In genomic region chr10:27266025-27266424, GRCh38 we compare ENCODE assay signal across 6 cellular contexts. TPM values are rescaled to one million over a fixed set of nuclear protein-coding genes. Genes with fewer than 3 reads are reported as not detected.
DNase-seq lines count a peak whose midpoint lies in the region; ATAC-seq, FAIRE-seq and TF ChIP-seq lines count a peak whose summit lies in the region.
"Not testable (repeated sequence)": the region's sequence is repeated elsewhere in the genome, so short reads cannot be mapped to it uniquely, and the experiment has no call there.

No MANE protein-coding gene starts in this region.

- not testable (repeated sequence) for H3K9me3 ChIP-seq in K562 (replicated peaks; ENCODE audit: control insufficient read depth, insufficient read depth, low read depth, low read length); keratinocyte (ENCODE audit: control insufficient read depth, low read depth, low read length); HepG2 (ENCODE audit: low read length); small intestine (ENCODE audit: control insufficient read depth, low read depth)

- not testable (repeated sequence) for ATAC-seq in K562
- peak; percentile 75 for ATAC-seq in HepG2

- H3K4me2 ChIP-seq in K562 (ENCODE audit: insufficient read depth, low read length); keratinocyte (ENCODE audit: control insufficient read depth, extremely low read depth, insufficient read depth, low read depth, low read length): not testable (repeated sequence)
- peak overlapping the region; percentile 25; the same call in 1 of the 2 replicates for H3K4me2 ChIP-seq in HepG2 (ENCODE audit: low read depth, low read length)

- not testable (repeated sequence) for H3K27ac ChIP-seq in K562 (ENCODE audit: extremely low read depth, low read depth, low read length); keratinocyte (ENCODE audit: control insufficient read depth, insufficient read depth, low read length); HepG2 (ENCODE audit: extremely low read length, insufficient read depth, low read length); small intestine (ENCODE audit: low read depth in 1 of 2, low read length in 1 of 2)

- in situ Hi-C loops in K562 (cut with MboI); HepG2 (cut with HindIII; ENCODE audit: extremely low pct_ligation_motif_present, low pct_unique_long_range_greater_than_20kb): not testable (repeated sequence)

- POLR2A ChIA-PET in K562 (lab: Yijun Ruan, JAX): not testable (repeated sequence)
- POLR2A ChIA-PET in HepG2 (lab: Yijun Ruan, JAX): interaction anchor here (2.0 kb wide), 1 partner anchor 24 kb away, joined by 7 read pairs; no protein-coding TSS in a partner anchor

- H4K20me1 ChIP-seq in K562 (replicated peaks; ENCODE audit: control insufficient read depth, insufficient read depth, low read length); keratinocyte (ENCODE audit: control insufficient read depth, extremely low read depth, insufficient read depth, low read length); HepG2 (ENCODE audit: insufficient read depth, low read length): not testable (repeated sequence)

- dilution Hi-C loops in keratinocyte (cut with MboI; ENCODE audit: extremely low pct_ligation_motif_present, low sequenced_read_pairs): not testable (repeated sequence)

- H3K79me2 ChIP-seq in K562 (ENCODE audit: control insufficient read depth, insufficient read depth, low read length); keratinocyte (ENCODE audit: control insufficient read depth, insufficient read depth, low read length); HepG2 (ENCODE audit: insufficient read depth, low read length): not testable (repeated sequence)

- H3K36me3 ChIP-seq in K562 (ENCODE audit: control insufficient read depth, insufficient read depth, low read length); keratinocyte (ENCODE audit: control insufficient read depth in 2 of 2, extremely low read depth in 1 of 2, insufficient read depth in 2 of 2, low read length in 2 of 2); HepG2 (replicated peaks in 1 of 2; ENCODE audit: control insufficient read depth in 1 of 2, insufficient read depth in 2 of 2, low read length in 2 of 2); small intestine (ENCODE audit: control insufficient read depth in 2 of 2, insufficient read depth in 2 of 2, low read length in 2 of 2): not testable (repeated sequence)

- not testable (repeated sequence) for H2AFZ ChIP-seq in K562 (ENCODE audit: low read depth, low read length); keratinocyte (ENCODE audit: control insufficient read depth, low read length); HepG2 (ENCODE audit: low read length)

- TF ChIP-seq EP300 in K562 (IDR thresholded peaks at IDR 0.05; ENCODE audit: low read length); HepG2 (CRISPR knock-in tag; IDR thresholded peaks at IDR 0.05; ENCODE audit: borderline replicate concordance): not testable (repeated sequence)
- peak in 1 of 2 experiments; percentile 33; a peak in 2 of 4 replicates for TF ChIP-seq EP300 in HepG2 (IDR thresholded peaks at IDR 0.05; ENCODE audit: low read depth in 2 of 2, low read length in 2 of 2)

- CTCF ChIA-PET in K562 (lab: Yijun Ruan, JAX; ENCODE audit: low intra/inter-chr PET ratio); HepG2 (lab: Yijun Ruan, JAX; ENCODE audit: low intra/inter-chr PET ratio, low total read pairs): not testable (repeated sequence)

- FAIRE-seq in GM18507 (lab: Jason Lieb, UNC) (peak; percentile 63), K562 (lab: Jason Lieb, UNC) (peak; percentile 23), keratinocyte (lab: Jason Lieb, UNC) (peak; percentile 39), HepG2 (lab: Jason Lieb, UNC) (peak; percentile 48)
- FAIRE-seq in small intestine (lab: Jason Lieb, UNC): not testable (repeated sequence)

- H3K27me3 ChIP-seq in K562 (ENCODE audit: control insufficient read depth in 2 of 2, insufficient read depth in 2 of 2, low read length in 2 of 2): peaks cover 8 to 15% of the 10 kb centered on the region in 2 experiments; a peak in 4 of 5 replicates
- H3K27me3 ChIP-seq in keratinocyte (ENCODE audit: control insufficient read depth, extremely low read depth, insufficient read depth, low read length); HepG2 (ENCODE audit: control insufficient read depth in 1 of 2, insufficient read depth in 2 of 2, low read length in 2 of 2); small intestine (ENCODE audit: control insufficient read depth in 2 of 2, insufficient read depth in 2 of 2, low read length in 2 of 2): not testable (repeated sequence)

- not testable (repeated sequence) for H3K4me3 ChIP-seq in K562; keratinocyte (ENCODE audit: control insufficient read depth in 2 of 3, extremely low read depth in 1 of 3, insufficient read depth in 2 of 3, low read depth in 1 of 3, low read length in 3 of 3); HepG2 (replicated peaks in 1 of 3; ENCODE audit: insufficient read depth in 1 of 3, low read depth in 2 of 3, low read length in 3 of 3); small intestine (ENCODE audit: low read depth in 1 of 2, low read length in 2 of 2)

- BruUV-seq in K562 (replicated peaks; lab: Mats Ljungman, UMichigan); HepG2 (replicated peaks; lab: Mats Ljungman, UMichigan): not testable (repeated sequence)

- intact Hi-C loops in K562 (cut with micrococcal nuclease); HepG2 (cut with micrococcal nuclease; ENCODE audit: unreplicated experiment): not testable (repeated sequence)

- 2% methylated on average over 3 of the region's 3 CpGs for WGBS in K562 (ENCODE audit: insufficient coverage, low coverage, missing lambda C conversion rate)
- WGBS in HepG2 (ENCODE audit: low lambda C conversion rate): 0% methylated on average over 3 of the region's 3 CpGs
- WGBS in small intestine, 3 donors: 10 to 50% (median 36%) methylated on average over 3 of the region's 3 CpGs

- not testable (repeated sequence) for H3K9me1 ChIP-seq in K562 (ENCODE audit: control insufficient read depth, insufficient read depth, low read length); keratinocyte (ENCODE audit: control insufficient read depth, extremely low read depth, insufficient read depth, low read length)

- TF ChIP-seq CTCF in K562 (IDR thresholded peaks at IDR 0.05 in 2 of 3, conservative IDR thresholded peaks at IDR 0.05 in 1 of 3; ENCODE audit: insufficient read depth in 2 of 3, low read depth in 1 of 3, low read length in 3 of 3); keratinocyte (optimal IDR thresholded peaks at IDR 0.05 in 1 of 3, IDR thresholded peaks at IDR 0.05 in 1 of 3, conservative IDR thresholded peaks at IDR 0.05 in 1 of 3; ENCODE audit: extremely low read depth in 1 of 3, insufficient read depth in 2 of 3, low read length in 3 of 3); HepG2 (CRISPR knock-in tag; IDR thresholded peaks at IDR 0.05): not testable (repeated sequence)

- not testable (repeated sequence) for TF ChIP-seq POLR2A in K562 (conservative IDR thresholded peaks at IDR 0.05); HepG2 (IDR thresholded peaks at IDR 0.05; ENCODE audit: insufficient read depth in 1 of 2, low read depth in 2 of 2, low read length in 2 of 2)

- not testable (repeated sequence) for H3K4me1 ChIP-seq in K562 (replicated peaks in 1 of 2; ENCODE audit: control insufficient read depth in 2 of 2, insufficient read depth in 2 of 2, low read length in 2 of 2); keratinocyte (ENCODE audit: control insufficient read depth, extremely low read depth, insufficient read depth, low read length); small intestine (ENCODE audit: control insufficient read depth in 2 of 2, insufficient read depth in 1 of 2, low read depth in 1 of 2, low read length in 1 of 2)
- H3K4me1 ChIP-seq in HepG2 (ENCODE audit: insufficient read depth, low read length): peaks cover 14% of the 10 kb centered on the region

- not testable (repeated sequence) for TF ChIP-seq RAD21 in K562 (CRISPR knock-in tag; conservative IDR thresholded peaks at IDR 0.05 in 1 of 2, IDR thresholded peaks at IDR 0.05 in 1 of 2); HepG2 (CRISPR knock-in tag; IDR thresholded peaks at IDR 0.05)

- H3K9ac ChIP-seq in K562 (ENCODE audit: insufficient read depth in 1 of 2, low read depth in 2 of 2, low read length in 2 of 2); keratinocyte (ENCODE audit: control insufficient read depth, extremely low read depth, insufficient read depth, low read length); HepG2 (ENCODE audit: insufficient read depth, low read depth, low read length): not testable (repeated sequence)

- not testable (repeated sequence) for DNase-seq in GM18507 (ENCODE audit: extremely low spot score, insufficient read length, low read depth); K562 (ENCODE audit: extremely low read depth in 1 of 4, low spot score in 3 of 4); keratinocyte (ENCODE audit: low read depth, low spot score)
- DNase-seq in NCI-H2171 treated with DMSO at 0.1 percent for 48 hours (lab: John Stamatoyannopoulos, UW) (peak; percentile 4), HepG2 (ENCODE audit: low spot score) (peak; percentile 46), small intestine (peak; percentile 45)

RNA-seq across cellular contexts. Expression of gene ACBD5, which starts 25.4 kb away (rescaled TPM):
- 4.2 and 9.1 TPM in 2 replicates for total RNA-seq in K562 (2011; cell fraction: chromatin; rRNA removed; ENCODE audit: low replicate concordance)
- total RNA-seq in K562 (2011; cell fraction: nucleolus; rRNA removed): 3.2 and 3.8 TPM in 2 replicates
- total RNA-seq in K562 (2011; cell fraction: nucleoplasm; rRNA removed): 3.8 and 5.0 TPM in 2 replicates
- 7.8 and 9.9 TPM in 2 replicates for total RNA-seq in K562 (2014; rRNA removed)
- total RNA-seq in K562 (2014; rRNA removed; fragmentation: Illumina TruSeq; extraction: Trizol): 10.3 TPM in 2 replicates
- total RNA-seq in K562 (2015; rRNA removed; fragmentation: Illumina TruSeq; extraction: Trizol): 10.1 and 10.3 TPM in 2 replicates
- 8.4 and 8.7 TPM in 2 replicates for total RNA-seq in K562 (2021)
- 7.4 and 7.9 TPM in 2 replicates for polyA plus RNA-seq in K562 (2011; rRNA removed)
- polyA plus RNA-seq in K562 (2011; cell fraction: cytosol; rRNA removed): 1.6 and 4.7 TPM in 2 replicates
- 3.2 and 4.5 TPM in 2 replicates for polyA plus RNA-seq in K562 (2011; cell fraction: nucleus; rRNA removed)
- 5.4 and 6.1 TPM in 2 replicates for polyA plus RNA-seq in K562 (2012)
- polyA plus RNA-seq in K562 (2014; fragmentation: Illumina TruSeq; extraction: Trizol): 7.6 and 8.5 TPM in 2 replicates
- polyA plus RNA-seq in K562 (2014; fragmentation: Nextera tagmentation; extraction: Ambion mirVana): 1 to 10 TPM; 1.5 to 2.2 TPM
- 5.1 and 6.1 TPM in 2 replicates for polyA plus RNA-seq in K562 (2014; rRNA removed)
- 8.9 and 10.8 TPM in 2 replicates for polyA minus RNA-seq in K562 (2011; rRNA and poly(A)+ RNA removed)
- 4.4 and 6.7 TPM in 2 replicates for polyA minus RNA-seq in K562 (2011; cell fraction: cytosol; rRNA and poly(A)+ RNA removed)
- polyA minus RNA-seq in K562 (2011; cell fraction: nucleus; rRNA and poly(A)+ RNA removed): 2.2 and 6.0 TPM in 2 replicates
- 8.0 to 11.7 TPM (median 8.9 TPM) in 3 replicates for polyA plus RNA-seq in keratinocyte
- polyA plus RNA-seq in keratinocyte (2011; ENCODE audit: low read depth): 6.0 TPM
- 7.2 and 11.0 TPM in 2 replicates for polyA plus RNA-seq in keratinocyte (2011; cell fraction: cytosol; rRNA removed)
- 7.4 and 11.7 TPM in 2 replicates for polyA plus RNA-seq in keratinocyte (2011; cell fraction: nucleus; rRNA removed)
- 7.1 and 10.6 TPM in 2 replicates for polyA plus RNA-seq in keratinocyte (2012; ENCODE audit: low replicate concordance)
- polyA minus RNA-seq in keratinocyte: 2.4 to 6.1 TPM (median 2.7 TPM) in 3 replicates
- polyA minus RNA-seq in keratinocyte (2011; cell fraction: cytosol; rRNA and poly(A)+ RNA removed): 10.0 TPM
- 6.0 and 8.1 TPM in 2 replicates for polyA minus RNA-seq in keratinocyte (2011; cell fraction: nucleus; rRNA and poly(A)+ RNA removed)
- total RNA-seq in HepG2 (2016; rRNA removed; fragmentation: Illumina TruSeq; extraction: Trizol): 14.8 and 21.4 TPM in 2 replicates
- total RNA-seq in HepG2 (2016; cell fraction: cytosol; rRNA removed; fragmentation: Illumina TruSeq; extraction: Trizol; ENCODE audit: low read depth): 1.5 and 1.9 TPM in 2 replicates
- 14.2 and 19.3 TPM in 2 replicates for total RNA-seq in HepG2 (2016; cell fraction: insoluble cytoplasmic fraction; rRNA removed; fragmentation: Illumina TruSeq; extraction: Trizol)
- 6.0 and 6.5 TPM in 2 replicates for total RNA-seq in HepG2 (2016; cell fraction: membrane; rRNA removed; fragmentation: Illumina TruSeq; extraction: Trizol)
- total RNA-seq in HepG2 (2016; cell fraction: nucleus; rRNA removed; fragmentation: Illumina TruSeq; extraction: Trizol): 9.3 and 12.6 TPM in 2 replicates
- 9.1 and 10.3 TPM in 2 replicates for polyA plus RNA-seq in HepG2 (2011; rRNA removed)
- 5.0 and 7.1 TPM in 2 replicates for polyA plus RNA-seq in HepG2 (2011; cell fraction: cytosol; rRNA removed)
- 4.6 and 5.0 TPM in 2 replicates for polyA plus RNA-seq in HepG2 (2011; cell fraction: nucleus; rRNA removed)
- polyA plus RNA-seq in HepG2 (2012): 12.0 and 15.3 TPM in 2 replicates
- 0.67 and 0.87 TPM in 2 replicates for polyA plus RNA-seq in HepG2 (2016; cell fraction: cytosol; fragmentation: Illumina TruSeq; extraction: Trizol; ENCODE audit: low read depth)
- polyA plus RNA-seq in HepG2 (2016; cell fraction: insoluble cytoplasmic fraction; fragmentation: Illumina TruSeq; extraction: Trizol; ENCODE audit: low read depth): 12.6 and 14.1 TPM in 2 replicates
- polyA plus RNA-seq in HepG2 (2016; cell fraction: membrane; fragmentation: Illumina TruSeq; extraction: Trizol; ENCODE audit: low read depth): 2.3 and 2.7 TPM in 2 replicates
- polyA plus RNA-seq in HepG2 (2016; cell fraction: nucleus; fragmentation: Illumina TruSeq; extraction: Trizol; ENCODE audit: insufficient read depth, low read depth): 11.3 and 11.8 TPM in 2 replicates
- 4.6 and 10.7 TPM in 2 replicates for polyA minus RNA-seq in HepG2 (2011; rRNA and poly(A)+ RNA removed; ENCODE audit: low replicate concordance)
- polyA minus RNA-seq in HepG2 (2011; cell fraction: cytosol; rRNA and poly(A)+ RNA removed): 8.6 and 10.7 TPM in 2 replicates
- 13.4 and 13.8 TPM in 2 replicates for polyA minus RNA-seq in HepG2 (2011; cell fraction: nucleus; rRNA and poly(A)+ RNA removed)
- 10 to 100 TPM; 21.8 to 61.5 (median 40.0) TPM for polyA plus RNA-seq in small intestine
